8 cellular contexts compared by ENCODE assay signal in the genomic region with DNA sequence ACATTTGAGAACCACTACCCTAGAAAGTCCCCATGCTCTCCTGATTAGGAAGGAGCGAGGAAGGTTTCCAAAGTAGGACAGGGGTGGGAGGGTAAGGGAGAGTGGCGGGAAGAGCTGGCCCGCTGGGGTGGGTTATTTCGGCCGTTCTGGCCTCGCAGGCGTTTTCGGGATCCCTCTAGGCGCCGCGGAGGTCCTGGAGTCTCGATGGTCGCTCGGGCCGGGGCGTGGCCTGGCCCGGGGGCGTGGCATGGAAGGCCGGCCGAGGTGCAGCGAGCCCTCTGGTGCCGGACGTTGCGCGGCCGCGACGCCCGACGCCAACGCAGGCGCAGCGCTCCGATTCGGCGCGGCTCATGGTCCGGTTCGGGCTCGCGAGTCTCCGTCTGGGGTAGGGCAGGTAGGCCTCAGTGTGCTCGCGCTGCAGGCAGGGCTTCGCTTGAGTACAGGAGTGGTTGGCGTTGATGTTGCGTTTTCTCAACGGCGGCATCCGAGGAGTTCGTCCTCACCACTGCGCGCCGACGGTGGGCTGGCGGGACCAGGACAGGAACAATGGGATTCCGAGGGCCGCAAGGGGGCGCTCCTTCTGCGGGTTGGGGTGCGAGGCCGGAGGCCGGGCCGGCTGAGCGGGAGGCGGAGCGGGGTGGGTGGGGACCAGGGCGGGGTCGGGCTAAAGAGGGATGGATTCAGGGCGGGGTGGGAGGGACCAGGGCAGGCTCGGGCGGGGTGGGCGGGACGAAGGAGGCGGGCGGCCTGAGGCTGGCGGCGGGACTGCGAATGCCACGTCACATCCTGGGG. TPM values are rescaled to one million over a fixed set of nuclear protein-coding genes. Genes with fewer than 3 reads are reported as not detected.
DNase-seq lines count a peak whose midpoint lies in the region; ATAC-seq and TF ChIP-seq lines count a peak whose summit lies in the region.

A gene with protein sequence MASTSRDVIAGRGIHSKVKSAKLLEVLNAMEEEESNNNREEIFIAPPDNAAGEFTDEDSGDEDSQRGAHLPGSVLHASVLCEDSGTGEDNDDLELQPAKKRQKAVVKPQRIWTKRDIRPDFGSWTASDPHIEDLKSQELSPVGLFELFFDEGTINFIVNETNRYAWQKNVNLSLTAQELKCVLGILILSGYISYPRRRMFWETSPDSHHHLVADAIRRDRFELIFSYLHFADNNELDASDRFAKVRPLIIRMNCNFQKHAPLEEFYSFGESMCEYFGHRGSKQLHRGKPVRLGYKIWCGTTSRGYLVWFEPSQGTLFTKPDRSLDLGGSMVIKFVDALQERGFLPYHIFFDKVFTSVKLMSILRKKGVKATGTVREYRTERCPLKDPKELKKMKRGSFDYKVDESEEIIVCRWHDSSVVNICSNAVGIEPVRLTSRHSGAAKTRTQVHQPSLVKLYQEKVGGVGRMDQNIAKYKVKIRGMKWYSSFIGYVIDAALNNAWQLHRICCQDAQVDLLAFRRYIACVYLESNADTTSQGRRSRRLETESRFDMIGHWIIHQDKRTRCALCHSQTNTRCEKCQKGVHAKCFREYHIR (plus strand): TSS at position 287 of the 792 bp plus-strand sequence. CDS start 7,628 bp downstream, outside the sequence.

- peak; percentile 80 for DNase-seq in NCI-H1105 treated with DMSO at 0.1 percent for 48 hours (lab: John Stamatoyannopoulos, UW)
- DNase-seq in SW 1271 (lab: John Stamatoyannopoulos, UW) = peak; percentile 93 to 99
- peak; percentile 95 for DNase-seq in left ventricle myocardium inferior
- peak; percentile 88 for DNase-seq in prostate gland (ENCODE audit: low spot score)

- H3K4me1 ChIP-seq in left ventricle myocardium inferior = peaks cover 37% of the 10 kb centered on the region
- H3K4me1 ChIP-seq in prostate gland (replicated peaks) = no peaks in the 10 kb centered on the region
- no peaks in the 10 kb centered on the region for H3K4me1 ChIP-seq in urinary bladder (ENCODE audit: insufficient read depth)

- H3K9me3 ChIP-seq in left ventricle myocardium inferior (replicated peaks) (no peaks in the 10 kb centered on the region), prostate gland (no peaks in the 10 kb centered on the region)

- peak; percentile 74 for TF ChIP-seq POLR2A in prostate gland (IDR thresholded peaks at IDR 0.05)

- no peaks in the 10 kb centered on the region for H3K27me3 ChIP-seq in left ventricle myocardium inferior (ENCODE audit: low read depth)
- no peaks in the 10 kb centered on the region for H3K27me3 ChIP-seq in prostate gland (replicated peaks; ENCODE audit: insufficient read depth)

- intact Hi-C loops in left ventricle myocardium inferior (cut with micrococcal nuclease) = no loop called here
- intact Hi-C loops in prostate gland (cut with DNase I) = no loop called here

- 1% methylated on average over 74 to 80 of the region's 80 CpGs for WGBS in adipose tissue, 3 donors
- WGBS in prostate gland = 2% methylated on average over 26 of the region's 80 CpGs
- under 1% methylated on average over 80 of the region's 80 CpGs for WGBS in urinary bladder

- TF ChIP-seq CTCF in GM12875 (IDR thresholded peaks at IDR 0.05; ENCODE audit: borderline replicate concordance, insufficient read depth, low read depth, low read length) = peak; percentile 82
- peak; percentile 70 for TF ChIP-seq CTCF in left ventricle myocardium inferior (IDR thresholded peaks at IDR 0.05; ENCODE audit: borderline replicate concordance)
- TF ChIP-seq CTCF in prostate gland (IDR thresholded peaks at IDR 0.05) = peak; percentile 34 to 79 (median 68)

- H3K36me3 ChIP-seq in left ventricle myocardium inferior = no peaks in the 10 kb centered on the region
- H3K36me3 ChIP-seq in prostate gland = no peaks in the 10 kb centered on the region
- H3K36me3 ChIP-seq in urinary bladder (ENCODE audit: insufficient read depth) = no peaks in the 10 kb centered on the region

- ATAC-seq in HG02759 (IDR thresholded peaks at IDR 0.05; ENCODE audit: unreplicated experiment) = peak; percentile 93

- H3K27ac ChIP-seq in adipose tissue (ENCODE audit: low read depth, low read length) (peak within 1 kb of the TSS; percentile 89), left ventricle myocardium inferior (replicated peaks) (peak within 1 kb of the TSS; percentile 96), prostate gland (peak within 1 kb of the TSS; percentile 78 to 88), urinary bladder (ENCODE audit: low read depth) (peak within 1 kb of the TSS; percentile 92)

- H3K4me3 ChIP-seq in GM12875 (ENCODE audit: low read depth, low read length) (peak within 1 kb of the TSS; percentile 93), left ventricle myocardium inferior (peak within 1 kb of the TSS; percentile 74), prostate gland (peak within 1 kb of the TSS; percentile 39 to 53), urinary bladder (ENCODE audit: low read depth, low read length) (peak within 1 kb of the TSS; percentile 59)

RNA-seq across cellular contexts. Expression of the gene that starts here (rescaled TPM):
- polyA plus RNA-seq in adipose tissue (1 to 10 TPM; 2.0 to 2.3 (median 2.2) TPM), urinary bladder (4.2 TPM)
- total RNA-seq in left ventricle myocardium inferior (3.9 TPM), prostate gland (10 to 100 TPM in 1 of 2 donors, 1 to 10 TPM in 1; 8.6 to 12.6 TPM), urinary bladder (10.2 TPM)

Comparison
In these comparisons a context has a peak if more than half of its experiments do, and no peak if none do; other contexts are left out.
1. Peak in every context shown above with its lines: DNase-seq, ATAC-seq, H3K4me3 ChIP-seq and H3K27ac ChIP-seq.